ENCODE assay signal across 18 cellular contexts in genomic region chr12:47237751-47238211, GRCh38.
A peak's percentile ranks its signal among the peaks of the same experiment; 100 is the strongest.
DNase-seq lines count a peak whose midpoint lies in the region; ATAC-seq and TF ChIP-seq lines count a peak whose summit lies in the region.
"Had no signal": no experiment of that assay in that cellular context is flagged by ENCODE, and none has a peak within 500 bp of the region (broad histone marks: within the 10 kb centered on the region; RNA-seq: fewer than 3 reads in every experiment).

No MANE protein-coding gene starts in this region.

- H3K9me3 ChIP-seq in left ventricle myocardium inferior (replicated peaks) (no peaks in the 10 kb centered on the region), right cardiac atrium (ENCODE audit: control insufficient read depth, low read length) (no peaks in the 10 kb centered on the region), uterus (no peaks in the 10 kb centered on the region), SJCRH30 (replicated peaks) (no peaks in the 10 kb centered on the region)
- H3K9me3 ChIP-seq: body of pancreas, stomach had no signal

- H3K9me3 Mint-ChIP-seq in activated T-helper 2 cell treated with anti-CD3 and anti-CD28 coated beads, Interferon-gamma antibody, Interleukin-2, Interleukin-4, amounts not matched to agents 10 μg/mL and 5 μg/mL and 100 μg/mL, durations not matched to agents 14 hours and 24 hours and 36 hours: no peaks in the 10 kb centered on the region

- H3K4me1 Mint-ChIP-seq in activated T-helper 2 cell treated with anti-CD3 and anti-CD28 coated beads, Interferon-gamma antibody, Interleukin-2, Interleukin-4, amounts not matched to agents 10 μg/mL and 5 μg/mL and 100 μg/mL, durations not matched to agents 14 hours and 24 hours and 36 hours (ENCODE audit: low read depth): peaks cover 32% of the 10 kb centered on the region

- no peaks in the 10 kb centered on the region for H3K27me3 ChIP-seq in left ventricle myocardium inferior (ENCODE audit: low read depth)
- H3K27me3 ChIP-seq in right cardiac atrium (ENCODE audit: control insufficient read depth, insufficient read depth): no peaks in the 10 kb centered on the region
- no peaks in the 10 kb centered on the region for H3K27me3 ChIP-seq in uterus
- H3K27me3 ChIP-seq in SJCRH30: no peaks in the 10 kb centered on the region
- H3K27me3 ChIP-seq: body of pancreas, stomach had no signal

- no peaks in the 10 kb centered on the region for H3K36me3 ChIP-seq in left ventricle myocardium inferior
- no peaks in the 10 kb centered on the region for H3K36me3 ChIP-seq in uterus
- no peaks in the 10 kb centered on the region for H3K36me3 ChIP-seq in SJCRH30

- peak overlapping the region; percentile 18 for H3K27ac Mint-ChIP-seq in activated T-helper 2 cell treated with anti-CD3 and anti-CD28 coated beads, Interferon-gamma antibody, Interleukin-2, Interleukin-4, amounts not matched to agents 10 μg/mL and 5 μg/mL and 100 μg/mL, durations not matched to agents 14 hours and 24 hours and 36 hours
- H3K27ac Mint-ChIP-seq: activated CD8-positive, alpha-beta memory T cell treated with anti-CD3 and anti-CD28 coated beads, Interleukin-2, amount 10 ng/mL, durations not matched to agents 7 days and 5 days; H9 had no signal

- intact Hi-C loops in left ventricle myocardium inferior (cut with micrococcal nuclease): no loop called here
- intact Hi-C loops in left cardiac atrium (cut with DNase I): no loop called here
- intact Hi-C loops in activated T-helper 2 cell treated with anti-CD3 and anti-CD28 coated beads, Interferon-gamma antibody, Interleukin-2, Interleukin-4, amounts not matched to agents 10 μg/mL and 5 μg/mL and 100 μg/mL, durations not matched to agents 14 hours and 24 hours and 36 hours (cut with micrococcal nuclease): no loop called here
- intact Hi-C loops in right cardiac atrium (cut with DNase I): no loop called here
- intact Hi-C loops in uterus (cut with DNase I; ENCODE audit: low total_unique reads): no loop called here

- H3K4me1 ChIP-seq in left ventricle myocardium inferior (peaks cover 3% of the 10 kb centered on the region), right cardiac atrium (ENCODE audit: control insufficient read depth, insufficient read depth, low read length) (peaks cover 3% of the 10 kb centered on the region), uterus (no peaks in the 10 kb centered on the region), SJCRH30 (no peaks in the 10 kb centered on the region)
- H3K4me1 ChIP-seq: stomach had no signal

- ATAC-seq in left cardiac atrium (no peak), right cardiac atrium (peak; percentile 37 to 38), GM18520 (IDR thresholded peaks at IDR 0.05; ENCODE audit: unreplicated experiment) (no peak)
- ATAC-seq: activated CD8-positive, alpha-beta memory T cell treated with anti-CD3 and anti-CD28 coated beads, Interleukin-2, amount 10 ng/mL, durations not matched to agents 7 days and 5 days had no signal

- H3K27me3 Mint-ChIP-seq in activated T-helper 2 cell treated with anti-CD3 and anti-CD28 coated beads, Interferon-gamma antibody, Interleukin-2, Interleukin-4, amounts not matched to agents 10 μg/mL and 5 μg/mL and 100 μg/mL, durations not matched to agents 14 hours and 24 hours and 36 hours (ENCODE audit: low read depth): no peaks in the 10 kb centered on the region
- H3K27me3 Mint-ChIP-seq: activated CD8-positive, alpha-beta memory T cell treated with anti-CD3 and anti-CD28 coated beads, Interleukin-2, amount 10 ng/mL, durations not matched to agents 7 days and 5 days had no signal

- no peak overlapping the region for H3K4me3 ChIP-seq in left ventricle myocardium inferior
- H3K4me3 ChIP-seq in right cardiac atrium (ENCODE audit: low read length): no peak overlapping the region
- H3K4me3 ChIP-seq in uterus: no peak overlapping the region
- no peak overlapping the region for H3K4me3 ChIP-seq in SJCRH30
- H3K4me3 ChIP-seq: body of pancreas, stomach had no signal

- WGBS in right cardiac atrium: 53% methylated on average over 1 of the region's 1 CpG

- no peak overlapping the region for H3K4me3 Mint-ChIP-seq in activated T-helper 2 cell treated with anti-CD3 and anti-CD28 coated beads, Interferon-gamma antibody, Interleukin-2, Interleukin-4, amounts not matched to agents 10 μg/mL and 5 μg/mL and 100 μg/mL, durations not matched to agents 14 hours and 24 hours and 36 hours (ENCODE audit: low read depth)
- H3K4me3 Mint-ChIP-seq: activated CD8-positive, alpha-beta memory T cell treated with anti-CD3 and anti-CD28 coated beads, Interleukin-2, amount 10 ng/mL, durations not matched to agents 7 days and 5 days; H9 had no signal

- TF ChIP-seq CTCF in left ventricle myocardium inferior (IDR thresholded peaks at IDR 0.05; ENCODE audit: borderline replicate concordance) (no peak), uterus (IDR thresholded peaks at IDR 0.05) (no peak)

- no peak for DNase-seq in left ventricle myocardium inferior
- no peak for DNase-seq in left cardiac atrium
- no peak for DNase-seq in activated T-helper 2 cell treated with anti-CD3 and anti-CD28 coated beads, Interferon-gamma antibody, Interleukin-2, Interleukin-4, amounts not matched to agents 10 μg/mL and 5 μg/mL and 100 μg/mL, durations not matched to agents 14 hours and 24 hours and 36 hours (ENCODE audit: low spot score)
- no peak for DNase-seq in right cardiac atrium
- DNase-seq in uterus: no peak
- DNase-seq in SJCRH30: no peak
- no peak for DNase-seq in NCI-H82 treated with DMSO at 0.1 percent for 48 hours (lab: John Stamatoyannopoulos, UW; ENCODE audit: unreplicated experiment)
- DNase-seq: activated CD8-positive, alpha-beta memory T cell treated with anti-CD3 and anti-CD28 coated beads, Interleukin-2, amount 10 ng/mL, durations not matched to agents 7 days and 5 days; AML-193; body of pancreas; GF-D8; H9; NCI-H1105; NCI-H510A; stimulated activated CD4-positive, alpha-beta T cell treated with anti-CD3 and anti-CD28 coated beads, Interleukin-4, amount 100 ng/mL, for 1 hour; stomach; T1000 had no signal

- H3K27ac ChIP-seq in left ventricle myocardium inferior (replicated peaks) (peak overlapping the region; percentile 2), right cardiac atrium (ENCODE audit: low read length) (no peak overlapping the region), uterus (peak overlapping the region; percentile 19 to 36), SJCRH30 (no peak overlapping the region)
- H3K27ac ChIP-seq: body of pancreas had no signal

- no peak for TF ChIP-seq POLR2A in uterus (IDR thresholded peaks at IDR 0.05)

- peaks cover 58% of the 10 kb centered on the region for H3K36me3 Mint-ChIP-seq in activated T-helper 2 cell treated with anti-CD3 and anti-CD28 coated beads, Interferon-gamma antibody, Interleukin-2, Interleukin-4, amounts not matched to agents 10 μg/mL and 5 μg/mL and 100 μg/mL, durations not matched to agents 14 hours and 24 hours and 36 hours (ENCODE audit: low read depth)

Comparison
In these comparisons a context has a peak if more than half of its experiments do, and no peak if none do; other contexts are left out.
1. H3K27ac ChIP-seq: peak in left ventricle myocardium inferior (single experiment) and uterus (2 of 2); none in right cardiac atrium (single experiment) and SJCRH30 (single experiment).
2. ATAC-seq: peak in right cardiac atrium (2 of 2); none in left cardiac atrium (0 of 2) and GM18520 (single experiment).